In the genomic region with DNA sequence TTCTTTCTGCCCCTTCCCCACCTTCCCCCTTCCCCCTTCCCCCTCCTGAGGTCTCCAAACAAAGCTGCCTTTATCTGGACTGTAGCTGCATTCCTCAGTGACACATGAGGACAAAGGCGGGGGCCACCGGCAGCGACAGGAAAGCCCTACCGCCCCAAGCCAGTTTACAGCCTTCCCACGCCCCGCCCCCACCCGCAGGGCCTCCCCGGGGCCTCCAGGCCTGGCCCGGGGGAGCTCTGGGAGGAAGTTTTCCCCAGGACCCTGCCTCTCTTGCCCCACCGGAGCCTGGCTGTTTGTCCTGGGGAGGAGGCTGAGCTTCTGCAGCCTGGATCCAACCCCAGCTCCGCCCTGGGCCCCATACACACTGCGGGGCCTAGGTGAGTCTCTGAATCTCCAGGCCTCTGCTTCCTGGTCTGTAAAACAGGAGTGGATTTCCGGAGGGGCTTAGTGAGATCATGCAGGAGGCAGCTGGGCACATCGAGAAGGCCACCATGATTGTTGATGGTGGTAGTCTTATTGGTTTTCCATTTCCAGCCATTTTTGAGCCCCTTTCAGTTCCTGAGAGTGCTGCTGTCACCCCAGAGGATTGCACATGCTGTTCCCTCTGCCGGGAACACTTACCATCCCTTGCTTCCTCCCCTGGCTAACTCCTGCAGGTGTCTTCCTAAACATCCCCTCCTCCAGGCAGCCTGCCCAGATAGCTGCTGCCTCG, we compare ENCODE assay signal across 9 cellular contexts.
DNase-seq lines count a peak whose midpoint lies in the region; ATAC-seq and TF ChIP-seq lines count a peak whose summit lies in the region.
"Had no signal": no experiment of that assay in that cellular context is flagged by ENCODE, and none has a peak within 500 bp of the region (broad histone marks: within the 10 kb centered on the region; RNA-seq: fewer than 3 reads in every experiment).

No MANE protein-coding gene starts in this region.

- peak overlapping the region; percentile 68 for H3K4me3 ChIP-seq in Loucy (ENCODE audit: low read length, poor library complexity, severe bottlenecking)
- no peak overlapping the region for H3K4me3 ChIP-seq in mesodermal cell (ENCODE audit: extremely low read depth, insufficient read depth, low read length, poor library complexity, severe bottlenecking)

- H3K4me3 Mint-ChIP-seq in activated T-cell treated with anti-CD3 and anti-CD28 coated beads, Interleukin-2, amount 50 U/mL, for 72 hours, result no peak overlapping the region

- H3K36me3 ChIP-seq in Loucy (ENCODE audit: insufficient read depth, low read length) (no peaks in the 10 kb centered on the region), mesodermal cell (ENCODE audit: control insufficient read depth, insufficient read depth, low read length) (no peaks in the 10 kb centered on the region)

- H3K4me1 ChIP-seq in Loucy (ENCODE audit: insufficient read depth, low read length, poor library complexity, severe bottlenecking), result peaks cover 42% of the 10 kb centered on the region
- peaks cover 30% of the 10 kb centered on the region for H3K4me1 ChIP-seq in mesodermal cell (ENCODE audit: control insufficient read depth, insufficient read depth, low read length, poor library complexity, severe bottlenecking)

- no peak for TF ChIP-seq POLR2A in erythroblast (IDR thresholded peaks at IDR 0.05; ENCODE audit: low read length)

- peak overlapping the region; percentile 81 for H3K9ac ChIP-seq in Loucy (ENCODE audit: low read depth, low read length, poor library complexity, severe bottlenecking)

- H3K27ac Mint-ChIP-seq in activated T-cell treated with anti-CD3 and anti-CD28 coated beads, Interleukin-2, amount 50 U/mL, for 72 hours, result no peak overlapping the region

- H3F3A ChIP-seq in Loucy (ENCODE audit: low read depth), result no peaks in the 10 kb centered on the region; the same call in 1 of the 2 replicates

- H3K27me3 ChIP-seq in Loucy (ENCODE audit: insufficient read depth, low read length, poor library complexity, severe bottlenecking), result no peaks in the 10 kb centered on the region

- H4K20me1 ChIP-seq in Loucy (ENCODE audit: insufficient read depth, low read length, poor library complexity, severe bottlenecking), result no peaks in the 10 kb centered on the region

- H3K4me2 ChIP-seq in Loucy (ENCODE audit: low read depth, low read length, poor library complexity, severe bottlenecking), result peak overlapping the region; percentile 86

- no peaks in the 10 kb centered on the region for H3K4me1 Mint-ChIP-seq in activated T-cell treated with anti-CD3 and anti-CD28 coated beads, Interleukin-2, amount 50 U/mL, for 72 hours (ENCODE audit: low read depth)

- no peaks in the 10 kb centered on the region for H3K9me2 ChIP-seq in Loucy (replicated peaks; ENCODE audit: low read depth, low read length)

- no peaks in the 10 kb centered on the region for H3K79me2 ChIP-seq in Loucy (ENCODE audit: insufficient read depth, low read length)

- H3K36me3 Mint-ChIP-seq in activated T-cell treated with anti-CD3 and anti-CD28 coated beads, Interleukin-2, amount 50 U/mL, for 72 hours (ENCODE audit: insufficient read depth in 2 of 2), result peaks cover 0 to 2% of the 10 kb centered on the region in 2 donors

- H2AFZ ChIP-seq in Loucy (ENCODE audit: low read length), result peak overlapping the region; percentile 61; the same call in 1 of the 2 replicates

- WGBS in mesodermal cell (ENCODE audit: insufficient coverage in 2 of 2), 2 experiments, result 8 to 10% methylated on average over 9 to 11 of the region's 16 CpGs

- H3K27ac ChIP-seq in mesodermal cell (ENCODE audit: low read depth, low read length, severe bottlenecking), result peak overlapping the region; percentile 99

- DNase-seq in AG20443 (ENCODE audit: low spot score), result peak; percentile 35
- DNase-seq in erythroblast (lab: John Stamatoyannopoulos, UW), result peak; percentile 84 to 86
- DNase-seq in NCI-H1930 (lab: John Stamatoyannopoulos, UW), result no peak
- DNase-seq in activated T-cell treated with anti-CD3 and anti-CD28 coated beads, Interleukin-2, amount 50 U/mL, for 72 hours, result no peak
- DNase-seq: SIG-M5 had no signal

- H3K9me3 Mint-ChIP-seq in activated T-cell treated with anti-CD3 and anti-CD28 coated beads, Interleukin-2, amount 50 U/mL, for 72 hours, result peaks cover 2 to 4% of the 10 kb centered on the region in 2 donors

- ATAC-seq in GM18498 (IDR thresholded peaks at IDR 0.05; ENCODE audit: unreplicated experiment) (no peak), GM19452 (IDR thresholded peaks at IDR 0.05; ENCODE audit: unreplicated experiment) (no peak)
- no peak for ATAC-seq in activated T-cell treated with anti-CD3 and anti-CD28 coated beads, Interleukin-2, amount 50 U/mL, for 72 hours (replicated peaks in 1 of 2)

- H3K9me3 ChIP-seq in Loucy (ENCODE audit: insufficient read depth, low read depth, low read length) (no peaks in the 10 kb centered on the region), mesodermal cell (ENCODE audit: control insufficient read depth, low read length) (peaks cover 6% of the 10 kb centered on the region)

- TF ChIP-seq CTCF in Loucy (conservative IDR thresholded peaks at IDR 0.05; ENCODE audit: low read length), result no peak

- H3K27me3 Mint-ChIP-seq in activated T-cell treated with anti-CD3 and anti-CD28 coated beads, Interleukin-2, amount 50 U/mL, for 72 hours (ENCODE audit: low read depth), result peaks cover 32% of the 10 kb centered on the region

Comparison
In these comparisons a context has a peak if more than half of its experiments do, and no peak if none do; other contexts are left out.
1. DNase-seq: peak in AG20443 (single experiment) and erythroblast (2 of 2); none in NCI-H1930 (0 of 2) and activated T-cell treated with anti-CD3 and anti-CD28 coated beads, Interleukin-2, amount 50 U/mL, for 72 hours (0 of 2).